1 cellular context compared by ENCODE assay signal in the genomic region with DNA sequence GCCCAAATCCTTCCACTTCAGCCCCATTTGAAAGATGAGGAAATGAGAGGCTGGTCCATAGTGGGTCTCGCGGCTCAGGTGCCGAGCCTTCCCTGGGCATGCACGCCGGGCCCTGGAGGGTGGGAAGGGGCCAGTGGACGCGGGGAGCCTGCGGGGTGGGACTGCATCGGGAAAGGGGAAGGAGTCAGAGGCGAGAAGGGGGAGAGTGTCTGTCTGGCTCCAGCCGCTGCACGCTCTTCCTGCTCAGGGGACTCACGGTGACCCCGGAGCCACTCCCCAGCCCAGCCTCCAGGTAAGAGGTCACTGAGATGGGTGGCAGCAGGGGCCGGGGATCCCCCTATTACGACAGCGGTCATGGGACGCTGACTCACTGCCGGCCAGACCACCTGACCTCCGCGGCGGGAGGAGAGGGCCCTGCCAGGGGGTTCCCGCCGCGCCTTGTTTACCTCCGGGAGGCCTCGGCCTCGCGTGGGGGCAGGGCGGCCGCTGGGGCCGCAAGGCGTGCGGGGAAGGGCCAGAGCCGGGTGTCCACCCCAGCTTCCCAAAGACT.
TF ChIP-seq lines count a peak whose summit lies in the region.

No MANE protein-coding gene starts in this region.

TF ChIP-seq in HepG2, 621 proteins besides CTCF, POLR2A, EP300 and RAD21 (continued from another document and continues in another):
- TF ChIP-seq, protein P1, sequence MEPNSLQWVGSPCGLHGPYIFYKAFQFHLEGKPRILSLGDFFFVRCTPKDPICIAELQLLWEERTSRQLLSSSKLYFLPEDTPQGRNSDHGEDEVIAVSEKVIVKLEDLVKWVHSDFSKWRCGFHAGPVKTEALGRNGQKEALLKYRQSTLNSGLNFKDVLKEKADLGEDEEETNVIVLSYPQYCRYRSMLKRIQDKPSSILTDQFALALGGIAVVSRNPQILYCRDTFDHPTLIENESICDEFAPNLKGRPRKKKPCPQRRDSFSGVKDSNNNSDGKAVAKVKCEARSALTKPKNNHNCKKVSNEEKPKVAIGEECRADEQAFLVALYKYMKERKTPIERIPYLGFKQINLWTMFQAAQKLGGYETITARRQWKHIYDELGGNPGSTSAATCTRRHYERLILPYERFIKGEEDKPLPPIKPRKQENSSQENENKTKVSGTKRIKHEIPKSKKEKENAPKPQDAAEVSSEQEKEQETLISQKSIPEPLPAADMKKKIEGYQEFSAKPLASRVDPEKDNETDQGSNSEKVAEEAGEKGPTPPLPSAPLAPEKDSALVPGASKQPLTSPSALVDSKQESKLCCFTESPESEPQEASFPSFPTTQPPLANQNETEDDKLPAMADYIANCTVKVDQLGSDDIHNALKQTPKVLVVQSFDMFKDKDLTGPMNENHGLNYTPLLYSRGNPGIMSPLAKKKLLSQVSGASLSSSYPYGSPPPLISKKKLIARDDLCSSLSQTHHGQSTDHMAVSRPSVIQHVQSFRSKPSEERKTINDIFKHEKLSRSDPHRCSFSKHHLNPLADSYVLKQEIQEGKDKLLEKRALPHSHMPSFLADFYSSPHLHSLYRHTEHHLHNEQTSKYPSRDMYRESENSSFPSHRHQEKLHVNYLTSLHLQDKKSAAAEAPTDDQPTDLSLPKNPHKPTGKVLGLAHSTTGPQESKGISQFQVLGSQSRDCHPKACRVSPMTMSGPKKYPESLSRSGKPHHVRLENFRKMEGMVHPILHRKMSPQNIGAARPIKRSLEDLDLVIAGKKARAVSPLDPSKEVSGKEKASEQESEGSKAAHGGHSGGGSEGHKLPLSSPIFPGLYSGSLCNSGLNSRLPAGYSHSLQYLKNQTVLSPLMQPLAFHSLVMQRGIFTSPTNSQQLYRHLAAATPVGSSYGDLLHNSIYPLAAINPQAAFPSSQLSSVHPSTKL (CRISPR knock-in tag; IDR thresholded peaks at IDR 0.05) = peak; percentile 84; the same call in 1 of the 2 replicates
- TF ChIP-seq CREB1 (IDR thresholded peaks at IDR 0.05) (peak; percentile 71), CREB1 (CRISPR knock-in tag; IDR thresholded peaks at IDR 0.05) (peak; percentile 80; the same call in 1 of the 2 replicates), ZNF747 (CRISPR knock-in tag; IDR thresholded peaks at IDR 0.05; ENCODE audit: borderline replicate concordance) (peak; percentile 38; the same call in 1 of the 2 replicates), ZNF274 (CRISPR knock-in tag; IDR thresholded peaks at IDR 0.05) (0 out of 2 replicates have a peak, but pooled peaks have one; percentile 16), ZNF20 (CRISPR knock-in tag; IDR thresholded peaks at IDR 0.05) (no peak), TBP (CRISPR knock-in tag; IDR thresholded peaks at IDR 0.05) (no peak), JUND (CRISPR knock-in tag; IDR thresholded peaks at IDR 0.05) (peak; percentile 97), HOXD1 (CRISPR knock-in tag; IDR thresholded peaks at IDR 0.05) (peak; percentile 70; the same call in 1 of the 2 replicates), ZC3H4 (CRISPR knock-in tag; IDR thresholded peaks at IDR 0.05; ENCODE audit: borderline replicate concordance) (0 out of 2 replicates have a peak, but pooled peaks have one; percentile 27), RBM22 (optimal IDR thresholded peaks at IDR 0.05; ENCODE audit: low read length) (peak; percentile 57), SALL1 (CRISPR knock-in tag; IDR thresholded peaks at IDR 0.05) (peak; percentile 91), ZNF121 (CRISPR knock-in tag; IDR thresholded peaks at IDR 0.05) (peak; percentile 31; the same call in 1 of the 2 replicates), KDM6A (CRISPR knock-in tag; IDR thresholded peaks at IDR 0.05; ENCODE audit: low read depth) (peak; percentile 72; the same call in 1 of the 2 replicates), GATAD1 (CRISPR knock-in tag; IDR thresholded peaks at IDR 0.05) (peak; percentile 43; the same call in 1 of the 2 replicates), ZNF264 (CRISPR knock-in tag; IDR thresholded peaks at IDR 0.05) (0 out of 2 replicates have a peak, but pooled peaks have one; percentile 18), SIN3A (IDR thresholded peaks at IDR 0.05; ENCODE audit: borderline replicate concordance, low read depth, low read length) (peak; percentile 72; the same call in 1 of the 2 replicates), ZNF816 (CRISPR knock-in tag; IDR thresholded peaks at IDR 0.05; ENCODE audit: borderline replicate concordance) (peak; percentile 91), TCF12 (IDR thresholded peaks at IDR 0.05) (no peak), TCF12 (CRISPR knock-in tag; IDR thresholded peaks at IDR 0.05) (peak; percentile 72), ZMYM4 (CRISPR knock-in tag; IDR thresholded peaks at IDR 0.05) (peak; percentile 80), HCFC1 (IDR thresholded peaks at IDR 0.05; ENCODE audit: low read depth, low read length) (peak; percentile 26; the same call in 1 of the 2 replicates), STAT5B (CRISPR knock-in tag; IDR thresholded peaks at IDR 0.05) (no peak)
- TF ChIP-seq, protein P2, sequence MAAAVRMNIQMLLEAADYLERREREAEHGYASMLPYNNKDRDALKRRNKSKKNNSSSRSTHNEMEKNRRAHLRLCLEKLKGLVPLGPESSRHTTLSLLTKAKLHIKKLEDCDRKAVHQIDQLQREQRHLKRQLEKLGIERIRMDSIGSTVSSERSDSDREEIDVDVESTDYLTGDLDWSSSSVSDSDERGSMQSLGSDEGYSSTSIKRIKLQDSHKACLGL (CRISPR knock-in tag; IDR thresholded peaks at IDR 0.05) = no peak
- TF ChIP-seq, protein P3, sequence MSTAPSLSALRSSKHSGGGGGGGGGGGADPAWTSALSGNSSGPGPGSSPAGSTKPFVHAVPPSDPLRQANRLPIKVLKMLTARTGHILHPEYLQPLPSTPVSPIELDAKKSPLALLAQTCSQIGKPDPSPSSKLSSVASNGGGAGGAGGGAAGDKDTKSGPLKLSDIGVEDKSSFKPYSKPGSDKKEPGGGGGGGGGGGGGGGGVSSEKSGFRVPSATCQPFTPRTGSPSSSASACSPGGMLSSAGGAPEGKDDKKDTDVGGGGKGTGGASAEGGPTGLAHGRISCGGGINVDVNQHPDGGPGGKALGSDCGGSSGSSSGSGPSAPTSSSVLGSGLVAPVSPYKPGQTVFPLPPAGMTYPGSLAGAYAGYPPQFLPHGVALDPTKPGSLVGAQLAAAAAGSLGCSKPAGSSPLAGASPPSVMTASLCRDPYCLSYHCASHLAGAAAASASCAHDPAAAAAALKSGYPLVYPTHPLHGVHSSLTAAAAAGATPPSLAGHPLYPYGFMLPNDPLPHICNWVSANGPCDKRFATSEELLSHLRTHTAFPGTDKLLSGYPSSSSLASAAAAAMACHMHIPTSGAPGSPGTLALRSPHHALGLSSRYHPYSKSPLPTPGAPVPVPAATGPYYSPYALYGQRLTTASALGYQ (CRISPR knock-in tag; IDR thresholded peaks at IDR 0.05) = peak; percentile 85; the same call in 1 of the 2 replicates
- TF ChIP-seq, protein P4, sequence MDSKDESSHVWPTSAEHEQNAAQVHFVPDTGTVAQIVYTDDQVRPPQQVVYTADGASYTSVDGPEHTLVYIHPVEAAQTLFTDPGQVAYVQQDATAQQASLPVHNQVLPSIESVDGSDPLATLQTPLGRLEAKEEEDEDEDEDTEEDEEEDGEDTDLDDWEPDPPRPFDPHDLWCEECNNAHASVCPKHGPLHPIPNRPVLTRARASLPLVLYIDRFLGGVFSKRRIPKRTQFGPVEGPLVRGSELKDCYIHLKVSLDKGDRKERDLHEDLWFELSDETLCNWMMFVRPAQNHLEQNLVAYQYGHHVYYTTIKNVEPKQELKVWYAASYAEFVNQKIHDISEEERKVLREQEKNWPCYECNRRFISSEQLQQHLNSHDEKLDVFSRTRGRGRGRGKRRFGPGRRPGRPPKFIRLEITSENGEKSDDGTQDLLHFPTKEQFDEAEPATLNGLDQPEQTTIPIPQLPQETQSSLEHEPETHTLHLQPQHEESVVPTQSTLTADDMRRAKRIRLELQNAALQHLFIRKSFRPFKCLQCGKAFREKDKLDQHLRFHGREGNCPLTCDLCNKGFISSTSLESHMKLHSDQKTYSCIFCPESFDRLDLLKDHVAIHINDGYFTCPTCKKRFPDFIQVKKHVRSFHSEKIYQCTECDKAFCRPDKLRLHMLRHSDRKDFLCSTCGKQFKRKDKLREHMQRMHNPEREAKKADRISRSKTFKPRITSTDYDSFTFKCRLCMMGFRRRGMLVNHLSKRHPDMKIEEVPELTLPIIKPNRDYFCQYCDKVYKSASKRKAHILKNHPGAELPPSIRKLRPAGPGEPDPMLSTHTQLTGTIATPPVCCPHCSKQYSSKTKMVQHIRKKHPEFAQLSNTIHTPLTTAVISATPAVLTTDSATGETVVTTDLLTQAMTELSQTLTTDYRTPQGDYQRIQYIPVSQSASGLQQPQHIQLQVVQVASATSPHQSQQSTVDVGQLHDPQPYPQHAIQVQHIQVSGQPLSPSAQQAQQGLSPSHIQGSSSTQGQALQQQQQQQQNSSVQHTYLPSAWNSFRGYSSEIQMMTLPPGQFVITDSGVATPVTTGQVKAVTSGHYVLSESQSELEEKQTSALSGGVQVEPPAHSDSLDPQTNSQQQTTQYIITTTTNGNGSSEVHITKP (CRISPR knock-in tag; IDR thresholded peaks at IDR 0.05; ENCODE audit: low read depth) = peak; percentile 94
- TF ChIP-seq, protein P5, sequence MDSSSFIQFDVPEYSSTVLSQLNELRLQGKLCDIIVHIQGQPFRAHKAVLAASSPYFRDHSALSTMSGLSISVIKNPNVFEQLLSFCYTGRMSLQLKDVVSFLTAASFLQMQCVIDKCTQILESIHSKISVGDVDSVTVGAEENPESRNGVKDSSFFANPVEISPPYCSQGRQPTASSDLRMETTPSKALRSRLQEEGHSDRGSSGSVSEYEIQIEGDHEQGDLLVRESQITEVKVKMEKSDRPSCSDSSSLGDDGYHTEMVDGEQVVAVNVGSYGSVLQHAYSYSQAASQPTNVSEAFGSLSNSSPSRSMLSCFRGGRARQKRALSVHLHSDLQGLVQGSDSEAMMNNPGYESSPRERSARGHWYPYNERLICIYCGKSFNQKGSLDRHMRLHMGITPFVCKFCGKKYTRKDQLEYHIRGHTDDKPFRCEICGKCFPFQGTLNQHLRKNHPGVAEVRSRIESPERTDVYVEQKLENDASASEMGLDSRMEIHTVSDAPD (CRISPR knock-in tag; IDR thresholded peaks at IDR 0.05) = peak; percentile 66; the same call in 1 of the 2 replicates
- TF ChIP-seq, protein P6, sequence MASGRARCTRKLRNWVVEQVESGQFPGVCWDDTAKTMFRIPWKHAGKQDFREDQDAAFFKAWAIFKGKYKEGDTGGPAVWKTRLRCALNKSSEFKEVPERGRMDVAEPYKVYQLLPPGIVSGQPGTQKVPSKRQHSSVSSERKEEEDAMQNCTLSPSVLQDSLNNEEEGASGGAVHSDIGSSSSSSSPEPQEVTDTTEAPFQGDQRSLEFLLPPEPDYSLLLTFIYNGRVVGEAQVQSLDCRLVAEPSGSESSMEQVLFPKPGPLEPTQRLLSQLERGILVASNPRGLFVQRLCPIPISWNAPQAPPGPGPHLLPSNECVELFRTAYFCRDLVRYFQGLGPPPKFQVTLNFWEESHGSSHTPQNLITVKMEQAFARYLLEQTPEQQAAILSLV (CRISPR knock-in tag; IDR thresholded peaks at IDR 0.05; ENCODE audit: borderline replicate concordance) = peak; percentile 92
- TF ChIP-seq, protein P7, sequence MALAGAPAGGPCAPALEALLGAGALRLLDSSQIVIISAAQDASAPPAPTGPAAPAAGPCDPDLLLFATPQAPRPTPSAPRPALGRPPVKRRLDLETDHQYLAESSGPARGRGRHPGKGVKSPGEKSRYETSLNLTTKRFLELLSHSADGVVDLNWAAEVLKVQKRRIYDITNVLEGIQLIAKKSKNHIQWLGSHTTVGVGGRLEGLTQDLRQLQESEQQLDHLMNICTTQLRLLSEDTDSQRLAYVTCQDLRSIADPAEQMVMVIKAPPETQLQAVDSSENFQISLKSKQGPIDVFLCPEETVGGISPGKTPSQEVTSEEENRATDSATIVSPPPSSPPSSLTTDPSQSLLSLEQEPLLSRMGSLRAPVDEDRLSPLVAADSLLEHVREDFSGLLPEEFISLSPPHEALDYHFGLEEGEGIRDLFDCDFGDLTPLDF (CRISPR knock-in tag; IDR thresholded peaks at IDR 0.05) = peak; percentile 73; the same call in 1 of the 2 replicates
- TF ChIP-seq, protein P8, sequence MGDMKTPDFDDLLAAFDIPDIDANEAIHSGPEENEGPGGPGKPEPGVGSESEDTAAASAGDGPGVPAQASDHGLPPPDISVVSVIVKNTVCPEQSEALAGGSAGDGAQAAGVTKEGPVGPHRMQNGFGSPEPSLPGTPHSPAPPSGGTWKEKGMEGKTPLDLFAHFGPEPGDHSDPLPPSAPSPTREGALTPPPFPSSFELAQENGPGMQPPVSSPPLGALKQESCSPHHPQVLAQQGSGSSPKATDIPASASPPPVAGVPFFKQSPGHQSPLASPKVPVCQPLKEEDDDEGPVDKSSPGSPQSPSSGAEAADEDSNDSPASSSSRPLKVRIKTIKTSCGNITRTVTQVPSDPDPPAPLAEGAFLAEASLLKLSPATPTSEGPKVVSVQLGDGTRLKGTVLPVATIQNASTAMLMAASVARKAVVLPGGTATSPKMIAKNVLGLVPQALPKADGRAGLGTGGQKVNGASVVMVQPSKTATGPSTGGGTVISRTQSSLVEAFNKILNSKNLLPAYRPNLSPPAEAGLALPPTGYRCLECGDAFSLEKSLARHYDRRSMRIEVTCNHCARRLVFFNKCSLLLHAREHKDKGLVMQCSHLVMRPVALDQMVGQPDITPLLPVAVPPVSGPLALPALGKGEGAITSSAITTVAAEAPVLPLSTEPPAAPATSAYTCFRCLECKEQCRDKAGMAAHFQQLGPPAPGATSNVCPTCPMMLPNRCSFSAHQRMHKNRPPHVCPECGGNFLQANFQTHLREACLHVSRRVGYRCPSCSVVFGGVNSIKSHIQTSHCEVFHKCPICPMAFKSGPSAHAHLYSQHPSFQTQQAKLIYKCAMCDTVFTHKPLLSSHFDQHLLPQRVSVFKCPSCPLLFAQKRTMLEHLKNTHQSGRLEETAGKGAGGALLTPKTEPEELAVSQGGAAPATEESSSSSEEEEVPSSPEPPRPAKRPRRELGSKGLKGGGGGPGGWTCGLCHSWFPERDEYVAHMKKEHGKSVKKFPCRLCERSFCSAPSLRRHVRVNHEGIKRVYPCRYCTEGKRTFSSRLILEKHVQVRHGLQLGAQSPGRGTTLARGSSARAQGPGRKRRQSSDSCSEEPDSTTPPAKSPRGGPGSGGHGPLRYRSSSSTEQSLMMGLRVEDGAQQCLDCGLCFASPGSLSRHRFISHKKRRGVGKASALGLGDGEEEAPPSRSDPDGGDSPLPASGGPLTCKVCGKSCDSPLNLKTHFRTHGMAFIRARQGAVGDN (CRISPR knock-in tag; IDR thresholded peaks at IDR 0.05) = peak; percentile 87
- TF ChIP-seq, protein P9, sequence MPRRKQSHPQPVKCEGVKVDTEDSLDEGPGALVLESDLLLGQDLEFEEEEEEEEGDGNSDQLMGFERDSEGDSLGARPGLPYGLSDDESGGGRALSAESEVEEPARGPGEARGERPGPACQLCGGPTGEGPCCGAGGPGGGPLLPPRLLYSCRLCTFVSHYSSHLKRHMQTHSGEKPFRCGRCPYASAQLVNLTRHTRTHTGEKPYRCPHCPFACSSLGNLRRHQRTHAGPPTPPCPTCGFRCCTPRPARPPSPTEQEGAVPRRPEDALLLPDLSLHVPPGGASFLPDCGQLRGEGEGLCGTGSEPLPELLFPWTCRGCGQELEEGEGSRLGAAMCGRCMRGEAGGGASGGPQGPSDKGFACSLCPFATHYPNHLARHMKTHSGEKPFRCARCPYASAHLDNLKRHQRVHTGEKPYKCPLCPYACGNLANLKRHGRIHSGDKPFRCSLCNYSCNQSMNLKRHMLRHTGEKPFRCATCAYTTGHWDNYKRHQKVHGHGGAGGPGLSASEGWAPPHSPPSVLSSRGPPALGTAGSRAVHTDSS (CRISPR knock-in tag; conservative IDR thresholded peaks at IDR 0.05) = no peak
- TF ChIP-seq, protein P10, sequence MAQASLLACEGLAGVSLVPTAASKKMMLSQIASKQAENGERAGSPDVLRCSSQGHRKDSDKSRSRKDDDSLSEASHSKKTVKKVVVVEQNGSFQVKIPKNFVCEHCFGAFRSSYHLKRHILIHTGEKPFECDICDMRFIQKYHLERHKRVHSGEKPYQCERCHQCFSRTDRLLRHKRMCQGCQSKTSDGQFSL (CRISPR knock-in tag; IDR thresholded peaks at IDR 0.05) = peak; percentile 52; the same call in 1 of the 2 replicates
